ENCODE assay signal across 8 cellular contexts in genomic region chr1:223846668-223847007, GRCh38. TPM values are rescaled to one million over a fixed set of nuclear protein-coding genes. Genes with fewer than 3 reads are reported as not detected.
DNase-seq lines count a peak whose midpoint lies in the region; ATAC-seq and TF ChIP-seq lines count a peak whose summit lies in the region.

No MANE protein-coding gene starts in this region.

- no peak overlapping the region for H2BK12ac ChIP-seq in neuronal stem cell (ENCODE audit: low read length)

- H4K91ac ChIP-seq in neuronal stem cell (ENCODE audit: low read depth, low read length, poor library complexity) = no peak overlapping the region

- peaks cover 1 to 7% of the 10 kb centered on the region in 2 donors for H3K4me1 ChIP-seq in neuronal stem cell (ENCODE audit: control insufficient read depth in 2 of 2, insufficient read depth in 1 of 2, low read depth in 1 of 2, low read length in 2 of 2)

- peak overlapping the region; percentile 99 for H2AFZ ChIP-seq in neuronal stem cell (ENCODE audit: low read length)

- CTCF ChIA-PET in CD4-positive, alpha-beta T cell (lab: Charles Lee) = interaction anchor here (0.6 to 4.6 kb wide), 11 partner anchors 11 to 135 kb away, joined by 3 to 38 read pairs (median 4); no protein-coding TSS in a partner anchor
- CTCF ChIA-PET in HEK293T (lab: Yijun Ruan, JAX) = interaction anchor here (0.6 to 2.4 kb wide), 5 partner anchors 9 to 470 kb away, joined by 3 to 9 read pairs (median 3); no protein-coding TSS in a partner anchor

- H3K9me3 Mint-ChIP-seq in CD4-positive, alpha-beta T cell = no peaks in the 10 kb centered on the region

- H3K4me3 ChIP-seq in fibroblast of pulmonary artery (replicated peaks; ENCODE audit: low read depth, low read length) (peak overlapping the region; percentile 63), neuronal stem cell (ENCODE audit: low read length in 2 of 2) (peak overlapping the region; percentile 8 to 66)

- TF ChIP-seq CTCF in CD4-positive, alpha-beta T cell (IDR thresholded peaks at IDR 0.05) = no peak
- TF ChIP-seq CTCF in VCaP (conservative IDR thresholded peaks at IDR 0.05) (no peak), fibroblast of pulmonary artery (IDR thresholded peaks at IDR 0.05; ENCODE audit: low read length, missing control alignments) (no peak)

- no peak overlapping the region for H3K18ac ChIP-seq in neuronal stem cell (ENCODE audit: low read length)

- H3K14ac ChIP-seq in neuronal stem cell (ENCODE audit: low read length) = no peak overlapping the region

- POLR2A ChIA-PET in CD4-positive, alpha-beta T cell (lab: Charles Lee) = interaction anchor here (0.8 to 3.8 kb wide), 17 partner anchors 9 to 1931 kb away, joined by 3 to 78 read pairs (median 6); partner anchors contain the start of genes AIDA, BROX, DEGS1 and SRP9
- POLR2A ChIA-PET in HEK293T (lab: Yijun Ruan, JAX) = interaction anchor here (1.1 to 2.7 kb wide), 15 partner anchors 8 to 66 kb away, joined by 3 to 21 read pairs (median 5); no protein-coding TSS in a partner anchor

- no peak overlapping the region for H3K23ac ChIP-seq in neuronal stem cell (ENCODE audit: low read depth, low read length, poor library complexity)

- H3K9me3 ChIP-seq in CD4-positive, alpha-beta T cell (ENCODE audit: control insufficient read depth, low read length) = no peaks in the 10 kb centered on the region
- peaks cover 0 to 2% of the 10 kb centered on the region in 2 donors for H3K9me3 ChIP-seq in neuronal stem cell (replicated peaks in 1 of 2; ENCODE audit: control insufficient read depth in 2 of 2, insufficient read depth in 1 of 2, low read depth in 1 of 2, low read length in 2 of 2)

- no peak overlapping the region for H2BK120ac ChIP-seq in neuronal stem cell (ENCODE audit: low read depth, low read length)

- no peak for ATAC-seq in CD4-positive, alpha-beta T cell (ENCODE audit: poor library complexity)
- ATAC-seq in HG03378 (IDR thresholded peaks at IDR 0.05; ENCODE audit: unreplicated experiment) (no peak), GM19452 (IDR thresholded peaks at IDR 0.05; ENCODE audit: unreplicated experiment) (no peak)

- no peaks in the 10 kb centered on the region for H3K36me3 ChIP-seq in neuronal stem cell (replicated peaks in 1 of 2; ENCODE audit: control insufficient read depth in 2 of 2, insufficient read depth in 2 of 2, low read length in 2 of 2)

- peak overlapping the region; percentile 96 for H3K27ac Mint-ChIP-seq in CD4-positive, alpha-beta T cell

- peak overlapping the region; percentile 93 for H3K27ac ChIP-seq in CD4-positive, alpha-beta T cell (ENCODE audit: low read depth, low read length)
- peak overlapping the region; percentile 97 for H3K27ac ChIP-seq in VCaP
- H3K27ac ChIP-seq in neuronal stem cell (replicated peaks; ENCODE audit: low read length) = peak overlapping the region; percentile 98

- DNase-seq in CD4-positive, alpha-beta T cell = no peak
- peak; percentile 37 for DNase-seq in HEK293T (ENCODE audit: extremely low spot score)
- DNase-seq in fibroblast of pulmonary artery (ENCODE audit: low read depth) = peak; percentile 34
- DNase-seq in neuronal stem cell (ENCODE audit: low spot score) = no peak
- no peak for DNase-seq in HPDE6-E6E7 (ENCODE audit: extremely low spot score)

- H3K27me3 Mint-ChIP-seq in CD4-positive, alpha-beta T cell = no peaks in the 10 kb centered on the region

- H3K79me1 ChIP-seq in neuronal stem cell (ENCODE audit: low read depth, low read length) = peaks cover 1% of the 10 kb centered on the region

- no peak overlapping the region for H3K9ac ChIP-seq in neuronal stem cell (ENCODE audit: low read depth, low read length, poor library complexity)

- peak overlapping the region; percentile 78 for H3K4me2 ChIP-seq in neuronal stem cell (ENCODE audit: insufficient read depth, low read length, poor library complexity, severe bottlenecking)

- H3K4me3 Mint-ChIP-seq in CD4-positive, alpha-beta T cell = peak overlapping the region; percentile 95

- peaks cover 43% of the 10 kb centered on the region for H3K4me1 Mint-ChIP-seq in CD4-positive, alpha-beta T cell (ENCODE audit: low read depth)

- intact Hi-C loops in CD4-positive, alpha-beta T cell (cut with DNase I, micrococcal nuclease) = loop anchor here in 1 of 2 experiments (5.0 to 10.0 kb wide), 4 partner anchors 134 to 1578 kb away; partner anchors contain the start of genes CAPN2, CNIH4, LBR and WDR26

- H4K8ac ChIP-seq in neuronal stem cell (ENCODE audit: low read depth, low read length) = no peak overlapping the region

- H2BK5ac ChIP-seq in neuronal stem cell (ENCODE audit: low read length) = peak overlapping the region; percentile 95

- H3K4ac ChIP-seq in neuronal stem cell (ENCODE audit: low read length) = no peak overlapping the region

- H2AK5ac ChIP-seq in neuronal stem cell (ENCODE audit: low read depth, low read length) = no peak overlapping the region

- H3K27me3 ChIP-seq in CD4-positive, alpha-beta T cell (ENCODE audit: control insufficient read depth, insufficient read depth, low read length) = no peaks in the 10 kb centered on the region
- H3K27me3 ChIP-seq in neuronal stem cell (ENCODE audit: control insufficient read depth in 3 of 3, insufficient read depth in 3 of 3, low read depth in 1 of 3, low read length in 3 of 3) = peaks cover 0 to 15% (median 0%) of the 10 kb centered on the region in 3 experiments

- H3K36me3 Mint-ChIP-seq in CD4-positive, alpha-beta T cell (ENCODE audit: low read depth) = peaks cover 11% of the 10 kb centered on the region

- no peak overlapping the region for H2BK15ac ChIP-seq in neuronal stem cell (ENCODE audit: low read length)

- WGBS in neuronal stem cell (ENCODE audit: extremely low coverage in 2 of 2, insufficient read length in 2 of 2, insufficient replicate concordance in 1 of 2), 2 donors = no CpG with 5 or more reads among the region's 5 CpGs

TF ChIP-seq in HEK293T, 16 proteins besides CTCF, POLR2A, EP300 and RAD21:
- TF ChIP-seq NFRKB (IDR thresholded peaks at IDR 0.05) = no peak
- no peak for TF ChIP-seq HDGF (IDR thresholded peaks at IDR 0.05; ENCODE audit: borderline replicate concordance)
- no peak for TF ChIP-seq SUZ12 (IDR thresholded peaks at IDR 0.05)

RNA-seq across cellular contexts. Expression of gene TP53BP2, which starts 0.9 kb away (rescaled TPM):
- total RNA-seq in CD4-positive, alpha-beta T cell = 100 to 1,000 TPM; 104 to 119 TPM
- 29.3 TPM for polyA plus RNA-seq in neuronal stem cell (2013, experiment 1 of 2)
- 30.6 TPM for polyA plus RNA-seq in neuronal stem cell (2013, experiment 2 of 2)

Comparison
In these comparisons a context has a peak if more than half of its experiments do, and no peak if none do; other contexts are left out.
1. DNase-seq: peak in HEK293T (single experiment) and fibroblast of pulmonary artery (single experiment); none in CD4-positive, alpha-beta T cell (0 of 10), neuronal stem cell (single experiment) and HPDE6-E6E7 (single experiment).
2. Peak in every context shown above with its lines, with median percentiles within 50 percentile points of each other: H3K27ac ChIP-seq.